ENCODE assay signal across 8 cellular contexts in genomic region chr12:60529723-60530122, GRCh38.
"Had no signal": no experiment of that assay in that cellular context is flagged by ENCODE, and none has a peak within 500 bp of the region (broad histone marks: within the 10 kb centered on the region; RNA-seq: fewer than 3 reads in every experiment).

No MANE protein-coding gene starts in this region.

- H3K4me3 ChIP-seq: GM23248, GM23338, HAP-1 had no signal

- H3K4me2 ChIP-seq: GM23338 had no signal

- DNase-seq: GM23248, GOT3, H7, H9, HFFc6 had no signal

- H3K36me3 ChIP-seq: HAP-1 had no signal

- H3K9ac ChIP-seq: GM23248 had no signal

- H3K4me1 ChIP-seq: HAP-1 had no signal

- H3K27ac ChIP-seq: GM23248 had no signal

- ATAC-seq: GM23338, HCT116 had no signal

- H2AFZ ChIP-seq: GM23248 had no signal

- H3K9me3 ChIP-seq: HAP-1 had no signal
